8 cellular contexts compared by ENCODE assay signal in the genomic region with DNA sequence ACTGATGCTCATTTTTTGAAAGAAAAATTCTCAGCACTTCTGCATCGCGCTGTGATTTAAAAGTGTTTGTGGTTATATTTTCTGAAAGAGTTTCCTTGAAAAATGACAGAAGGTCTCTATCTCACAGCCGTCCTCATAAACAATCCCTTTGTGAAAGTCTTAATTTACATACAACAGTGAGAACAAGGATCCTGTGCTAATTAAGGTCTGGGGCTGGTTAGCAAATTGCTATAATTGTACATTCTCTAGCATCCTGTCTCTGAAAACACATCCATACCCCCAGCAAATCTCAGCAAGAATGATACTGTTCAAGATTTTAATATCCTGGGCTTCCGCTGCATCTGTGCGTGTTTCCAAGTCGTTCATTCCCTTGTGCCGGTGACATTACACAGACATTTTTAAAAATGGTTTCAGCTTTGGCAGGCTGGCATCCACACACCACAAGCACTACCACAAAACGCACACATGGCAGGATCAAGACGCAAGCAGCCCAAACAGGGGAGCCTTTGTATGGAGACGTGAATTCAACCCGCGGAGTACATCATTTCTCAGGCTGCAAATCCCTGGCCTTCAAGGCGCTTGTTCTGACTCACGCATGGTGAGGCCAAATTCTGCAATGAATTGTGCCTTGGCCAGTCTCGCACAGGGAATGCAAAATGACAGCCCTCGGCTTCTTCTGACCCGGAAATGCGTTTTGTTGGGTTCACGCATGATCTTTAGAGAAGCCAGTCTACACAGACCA. TPM values are rescaled to one million over a fixed set of nuclear protein-coding genes. Genes with fewer than 3 reads are reported as not detected.
DNase-seq lines count a peak whose midpoint lies in the region; ATAC-seq and TF ChIP-seq lines count a peak whose summit lies in the region.

No MANE protein-coding gene starts in this region.

- no peaks in the 10 kb centered on the region for H3K9me3 ChIP-seq in mesodermal cell (ENCODE audit: control insufficient read depth, low read length)

- H3K4me1 ChIP-seq in mesodermal cell (ENCODE audit: control insufficient read depth, insufficient read depth, low read length, poor library complexity, severe bottlenecking), result peaks cover 60% of the 10 kb centered on the region

- intact Hi-C loops in dorsolateral prefrontal cortex (cut with DNase I), result loop anchor here (2.0 kb wide), 1 partner anchor 17 kb away; no protein-coding TSS in a partner anchor

- DNase-seq in LHCN-M2 (ENCODE audit: low read depth) (peak; percentile 88), dorsolateral prefrontal cortex (peak; percentile 43 to 90 (median 76)), SHP77 (lab: John Stamatoyannopoulos, UW) (no peak), OCI-M2 (lab: John Stamatoyannopoulos, UW; ENCODE audit: unreplicated experiment) (no peak)

- TF ChIP-seq CTCF in dorsolateral prefrontal cortex (IDR thresholded peaks at IDR 0.05 in 54 of 56, conservative IDR thresholded peaks at IDR 0.05 in 2 of 56; ENCODE audit: low read depth in 1 of 56, partially characterized antibody in 56 of 56), result peak in 2 of 56 donors; percentile 9

- H3K4me3 ChIP-seq in dorsolateral prefrontal cortex (peak overlapping the region in 49 of 59 donors; percentile 0 to 45 (median 20)), mesodermal cell (ENCODE audit: extremely low read depth, insufficient read depth, low read length, poor library complexity, severe bottlenecking) (no peak overlapping the region)

- peaks cover 90% of the 10 kb centered on the region for H3K36me3 ChIP-seq in mesodermal cell (ENCODE audit: control insufficient read depth, insufficient read depth, low read length)

- no peaks in the 10 kb centered on the region for H3K27me3 ChIP-seq in dorsolateral prefrontal cortex

- WGBS in mesodermal cell (ENCODE audit: insufficient coverage in 2 of 2), 2 experiments, result 89 to 95% methylated on average over 15 to 16 of the region's 19 CpGs

- H3K27ac ChIP-seq in dorsolateral prefrontal cortex (peak overlapping the region; percentile 87 to 100 (median 98)), mesodermal cell (ENCODE audit: low read depth, low read length, severe bottlenecking) (peak overlapping the region; percentile 47), temporal lobe (ENCODE audit: low read depth, low read length) (peak overlapping the region; percentile 98)

- ATAC-seq in GM19035 (IDR thresholded peaks at IDR 0.05; ENCODE audit: unreplicated experiment), result no peak
- no peak for ATAC-seq in GM19023 (IDR thresholded peaks at IDR 0.05; ENCODE audit: unreplicated experiment)

RNA-seq across cellular contexts. Expression of a gene that starts 20.3 kb away (rescaled TPM):
- 50.1 and 56.4 TPM in 2 replicates for total RNA-seq in LHCN-M2 (2014; rRNA removed)
- polyA plus RNA-seq in LHCN-M2 (2012), result 15.4 TPM
- 100 to 1,000 TPM in 82 of 120 experiments, 10 to 100 TPM in 38; 67.0 to 236 (median 109) TPM for total RNA-seq in dorsolateral prefrontal cortex
- 58.2 TPM for polyA plus RNA-seq in mesodermal cell (2013, experiment 1 of 2)
- 55.0 TPM for polyA plus RNA-seq in mesodermal cell (2013, experiment 2 of 2)
- 32.2 TPM for total RNA-seq in temporal lobe

Comparison
In these comparisons a context has a peak if more than half of its experiments do, and no peak if none do; other contexts are left out.
1. DNase-seq: peak in LHCN-M2 (single experiment) and dorsolateral prefrontal cortex (10 of 10); none in SHP77 (0 of 2) and OCI-M2 (single experiment).
2. H3K27ac ChIP-seq: peak in every context shown above with its lines; median percentile 98 in dorsolateral prefrontal cortex; 98 in temporal lobe; 47 in mesodermal cell.